28 cellular contexts compared by ENCODE assay signal in genomic region chr10:11010582-11010981, GRCh38. TPM values are rescaled to one million over a fixed set of nuclear protein-coding genes. Genes with fewer than 3 reads are reported as not detected.
DNase-seq lines count a peak whose midpoint lies in the region; ATAC-seq and TF ChIP-seq lines count a peak whose summit lies in the region.
"Had no signal": no experiment of that assay in that cellular context is flagged by ENCODE, and none has a peak within 500 bp of the region (broad histone marks: within the 10 kb centered on the region; RNA-seq: fewer than 3 reads in every experiment).

No MANE protein-coding gene starts in this region.

- H3K4me3 ChIP-seq in gastrocnemius medialis, result no peak overlapping the region

- H3K27ac Mint-ChIP-seq in CD4-positive, alpha-beta T cell, result peak overlapping the region; percentile 82
- no peak overlapping the region for H3K27ac Mint-ChIP-seq in activated CD4-positive, alpha-beta memory T cell treated with anti-CD3 and anti-CD28 coated beads for 36 hours
- H3K27ac Mint-ChIP-seq: CD14-positive monocyte, IgD-negative memory B cell had no signal

- POLR2A ChIA-PET in CD4-positive, alpha-beta T cell (lab: Charles Lee), result no interaction called here
- POLR2A ChIA-PET in activated CD4-positive, alpha-beta memory T cell treated with anti-CD3 and anti-CD28 coated beads for 36 hours (lab: Charles Lee), result no interaction called here

- CTCF ChIA-PET in CD4-positive, alpha-beta T cell (lab: Charles Lee), result interaction anchor here (1.2 to 1.3 kb wide), 2 partner anchors 9 to 27 kb away, joined by 3 to 4 read pairs; no protein-coding TSS in a partner anchor
- CTCF ChIA-PET in activated CD4-positive, alpha-beta memory T cell treated with anti-CD3 and anti-CD28 coated beads for 36 hours (lab: Charles Lee), result no interaction called here

- TF ChIP-seq POLR2A in gastrocnemius medialis (IDR thresholded peaks at IDR 0.05), result no peak

- peaks cover 84% of the 10 kb centered on the region for H3K27me3 Mint-ChIP-seq in CD4-positive, alpha-beta T cell
- H3K27me3 Mint-ChIP-seq in activated CD4-positive, alpha-beta memory T cell treated with anti-CD3 and anti-CD28 coated beads for 36 hours, result peaks cover 77% of the 10 kb centered on the region

- H3K36me3 ChIP-seq in gastrocnemius medialis, result no peaks in the 10 kb centered on the region
- H3K36me3 ChIP-seq: BE2C had no signal

- in situ Hi-C loops in gastrocnemius medialis (cut with MboI; ENCODE audit: low sequenced_read_pairs in 4 of 4), result no loop called here

- no peaks in the 10 kb centered on the region for H3K9me3 Mint-ChIP-seq in CD4-positive, alpha-beta T cell
- H3K9me3 Mint-ChIP-seq in activated CD4-positive, alpha-beta memory T cell treated with anti-CD3 and anti-CD28 coated beads for 36 hours, result no peaks in the 10 kb centered on the region

- H3K4me1 ChIP-seq in gastrocnemius medialis, result peaks cover 0 to 37% of the 10 kb centered on the region in 2 donors
- H3K4me1 ChIP-seq: BE2C had no signal

- DNase-seq in CD4-positive, alpha-beta T cell, result no peak
- DNase-seq in myocyte (ENCODE audit: low read depth) (peak; percentile 85), gastrocnemius medialis (no peak), NCI-H2196 treated with DMSO at 0.1 percent for 48 hours (lab: John Stamatoyannopoulos, UW; ENCODE audit: unreplicated experiment) (no peak)
- no peak for DNase-seq in effector CD4-positive, alpha-beta T cell
- DNase-seq in activated CD4-positive, alpha-beta memory T cell treated with anti-CD3 and anti-CD28 coated beads for 36 hours, result no peak
- DNase-seq: 8988T; ACHN; BE2C; Calu3; DMS79 treated with DMSO at 0.1 percent for 48 hours; NCI-H1092 treated with DMSO at 0.1 percent for 48 hours; NCI-H1436; NCI-H1930; NCI-H446 treated with DMSO at 0.1 percent for 48 hours; NCI-H526; NCI-H82; NK-92 treated with Interleukin-12 subunit alpha and Interleukin-12 subunit beta, amount 100 ng/mL, for 24 hours; SHP77 had no signal

- no peaks in the 10 kb centered on the region for H3K9me3 ChIP-seq in CD4-positive, alpha-beta T cell (ENCODE audit: control insufficient read depth, low read length)
- H3K9me3 ChIP-seq in gastrocnemius medialis, result no peaks in the 10 kb centered on the region
- H3K9me3 ChIP-seq: BE2C had no signal

- H3K27ac ChIP-seq in CD4-positive, alpha-beta T cell (ENCODE audit: low read depth, low read length), result no peak overlapping the region
- H3K27ac ChIP-seq in angular gyrus (ENCODE audit: low read depth, low read length), result peak overlapping the region; percentile 23
- peak overlapping the region in 3 of 4 donors; percentile 10 to 86 (median 85) for H3K27ac ChIP-seq in gastrocnemius medialis
- H3K27ac ChIP-seq: HL-60, KMS-11, RWPE1 had no signal

- no peak for ATAC-seq in CD4-positive, alpha-beta T cell (ENCODE audit: poor library complexity)
- ATAC-seq in gastrocnemius medialis (peak; percentile 5 to 32), HG02763 (IDR thresholded peaks at IDR 0.05; ENCODE audit: unreplicated experiment) (no peak)
- ATAC-seq: HCT116, Panc1 had no signal

- intact Hi-C loops in CD4-positive, alpha-beta T cell (cut with DNase I, micrococcal nuclease), result loop anchor here (10.0 kb wide), 2 partner anchors 154 to 254 kb away; no protein-coding TSS in a partner anchor
- intact Hi-C loops in gastrocnemius medialis (cut with DNase I; ENCODE audit: low total_unique reads), result loop anchor here (10.0 kb wide), 1 partner anchor 734 kb away; the partner anchor contains the start of gene ECHDC3
- intact Hi-C loops in activated CD4-positive, alpha-beta memory T cell treated with anti-CD3 and anti-CD28 coated beads for 36 hours (cut with micrococcal nuclease), result no loop called here

- peaks cover 36% of the 10 kb centered on the region for H3K4me1 Mint-ChIP-seq in CD4-positive, alpha-beta T cell (ENCODE audit: low read depth)
- peaks cover 17% of the 10 kb centered on the region for H3K4me1 Mint-ChIP-seq in activated CD4-positive, alpha-beta memory T cell treated with anti-CD3 and anti-CD28 coated beads for 36 hours (ENCODE audit: low read depth)

- no peak for TF ChIP-seq CTCF in CD4-positive, alpha-beta T cell (IDR thresholded peaks at IDR 0.05)
- TF ChIP-seq CTCF in gastrocnemius medialis (IDR thresholded peaks at IDR 0.05 in 4 of 5, conservative IDR thresholded peaks at IDR 0.05 in 1 of 5), result no peak

- H3K27me3 ChIP-seq in CD4-positive, alpha-beta T cell (ENCODE audit: control insufficient read depth, insufficient read depth, low read length), result peaks cover 46% of the 10 kb centered on the region
- H3K27me3 ChIP-seq in gastrocnemius medialis, result peaks cover 0 to 43% (median 13%) of the 10 kb centered on the region in 3 donors
- H3K27me3 ChIP-seq: BE2C had no signal

- H3K36me3 Mint-ChIP-seq in CD4-positive, alpha-beta T cell (ENCODE audit: low read depth), result no peaks in the 10 kb centered on the region
- H3K36me3 Mint-ChIP-seq in activated CD4-positive, alpha-beta memory T cell treated with anti-CD3 and anti-CD28 coated beads for 36 hours, result no peaks in the 10 kb centered on the region
- H3K36me3 Mint-ChIP-seq: CD14-positive monocyte, IgD-negative memory B cell had no signal

- H3K4me3 Mint-ChIP-seq in CD4-positive, alpha-beta T cell, result no peak overlapping the region
- H3K4me3 Mint-ChIP-seq in activated CD4-positive, alpha-beta memory T cell treated with anti-CD3 and anti-CD28 coated beads for 36 hours, result no peak overlapping the region
- H3K4me3 Mint-ChIP-seq: CD14-positive monocyte, IgD-negative memory B cell had no signal

RNA-seq across cellular contexts. Expression of gene CELF2, which starts 7.1 kb away (rescaled TPM):
- total RNA-seq in CD4-positive, alpha-beta T cell, result 100 to 1,000 TPM; 197 to 205 TPM
- total RNA-seq in myocyte, result 71.0 and 77.0 TPM in 2 replicates
- polyA plus RNA-seq in myocyte (2012), result 38.6 TPM
- total RNA-seq in gastrocnemius medialis, result 10 to 100 TPM; 30.0 to 56.6 (median 43.3) TPM
- total RNA-seq in activated CD4-positive, alpha-beta memory T cell treated with anti-CD3 and anti-CD28 coated beads for 36 hours, result 100 to 1,000 TPM; 109 to 113 TPM
- total RNA-seq: Calu3 had no signal

Comparison
In these comparisons a context has a peak if more than half of its experiments do, and no peak if none do; other contexts are left out.
1. ATAC-seq: peak in gastrocnemius medialis (2 of 2); none in CD4-positive, alpha-beta T cell (single experiment) and HG02763 (single experiment).